In the genomic region with DNA sequence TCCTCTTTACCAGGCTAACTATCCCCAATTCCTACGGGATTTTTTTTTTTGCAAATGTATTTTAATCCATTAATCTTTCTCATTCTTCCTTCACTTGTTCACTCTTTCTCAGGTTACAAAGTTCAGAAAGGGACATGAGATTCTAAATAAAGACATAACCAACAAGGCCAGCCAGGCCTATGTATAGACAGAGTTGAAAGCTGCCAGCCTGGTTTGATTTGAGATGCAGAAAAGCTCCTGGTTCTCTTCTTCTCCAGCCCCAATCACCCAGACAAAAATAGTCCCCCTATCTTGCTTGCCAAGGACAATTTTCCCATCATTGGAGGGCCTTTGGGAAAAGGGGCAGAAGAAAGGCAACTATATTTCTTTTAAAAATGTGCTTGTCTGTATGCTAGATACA, we compare ENCODE assay signal across 27 cellular contexts.
"Had no signal": no experiment of that assay in that cellular context is flagged by ENCODE, and none has a peak within 500 bp of the region (broad histone marks: within the 10 kb centered on the region; RNA-seq: fewer than 3 reads in every experiment).

No MANE protein-coding gene starts in this region.

- H3K36me3 ChIP-seq: breast epithelium, colonic mucosa, left lung, pancreas, prostate gland, upper lobe of left lung, vagina had no signal

- H3K27me3 ChIP-seq: breast epithelium, colonic mucosa, left lung, pancreas, upper lobe of left lung, vagina had no signal

- H3K4me3 ChIP-seq: breast epithelium, colonic mucosa, left lung, pancreas, prostate gland, skin epidermis, upper lobe of left lung, vagina had no signal

- DNase-seq: activated CD4-positive, alpha-beta memory T cell treated with anti-CD3 and anti-CD28 coated beads for 36 hours; activated CD4-positive, alpha-beta T cell treated with anti-CD3 and anti-CD28 coated beads for 48 hours; activated CD8-positive, alpha-beta memory T cell treated with anti-CD3 and anti-CD28 coated beads, Interleukin-2, amount 50 U/mL, for 4 hours; activated effector memory CD4-positive, alpha-beta T cell treated with anti-CD3 and anti-CD28 coated beads, Interleukin-2, amount 50 U/mL, for 16 hours; activated naive CD4-positive, alpha-beta T cell treated with anti-CD3 and anti-CD28 coated beads, Interleukin-2, amount 10 ng/mL, durations not matched to agents 7 days and 5 days; activated naive CD8-positive, alpha-beta T cell treated with anti-CD3 and anti-CD28 coated beads, Interleukin-2, amount 10 ng/mL, durations not matched to agents 7 days and 5 days; activated T-cell treated with anti-CD3 and anti-CD28 coated beads, Interleukin-2, amount 50 U/mL, for 1 hour; colonic mucosa; effector memory CD8-positive, alpha-beta T cell; erythroblast; head of caudate nucleus; kidney glomerular epithelial cell; left lung; naive thymus-derived CD4-positive, alpha-beta T cell; nucleus accumbens; pancreas; stimulated activated CD4-positive, alpha-beta T cell treated with anti-CD3 and anti-CD28 coated beads, Interleukin-12 subunit alpha, Interleukin-12 subunit beta, amount 100 ng/mL, for 4 hours; stimulated activated CD4-positive, alpha-beta T cell treated with anti-CD3 and anti-CD28 coated beads, Interleukin-4, amount 100 ng/mL, for 1 hour; stimulated activated naive CD8-positive, alpha-beta T cell treated with anti-CD3 and anti-CD28 coated beads, Interleukin-15, Interleukin-2, amounts not matched to agents 100 U/mL and 50 U/mL, for 24 hours; SW 1271; T-helper 9 cell; upper lobe of left lung had no signal

- H3K27ac ChIP-seq: breast epithelium, colonic mucosa, left lung, pancreas, prostate gland, skin epidermis, upper lobe of left lung, vagina, VCaP had no signal

- H3K9me3 ChIP-seq: breast epithelium, colonic mucosa, left lung, pancreas, prostate gland, upper lobe of left lung, vagina had no signal

- ATAC-seq: effector memory CD8-positive, alpha-beta T cell; left lung; naive thymus-derived CD4-positive, alpha-beta T cell; pancreas; stimulated activated naive CD8-positive, alpha-beta T cell treated with anti-CD3 and anti-CD28 coated beads, Interleukin-15, Interleukin-2, amounts not matched to agents 100 U/mL and 50 U/mL, for 24 hours had no signal

- H3K4me1 ChIP-seq: breast epithelium, colonic mucosa, left lung, pancreas, prostate gland, upper lobe of left lung, vagina had no signal
